In the genomic region with DNA sequence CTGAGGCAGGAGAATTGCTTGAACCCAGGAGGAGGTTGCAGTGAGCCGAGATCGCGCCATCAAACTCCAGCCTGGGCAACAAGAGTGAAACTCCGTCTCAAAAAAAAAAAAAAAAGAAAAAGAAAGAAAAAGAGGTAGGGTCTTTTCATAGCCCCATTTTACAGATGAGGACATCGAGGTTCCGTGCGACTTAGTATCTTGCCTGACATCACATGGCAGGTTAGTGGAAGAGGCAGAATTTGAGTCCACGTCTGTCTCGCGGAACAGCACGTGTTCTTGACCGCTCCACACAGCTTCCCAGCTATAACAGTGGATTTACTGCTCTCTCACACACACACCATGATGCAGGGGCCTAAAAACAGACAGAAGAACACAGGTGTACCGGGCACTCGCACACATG, we compare ENCODE assay signal across 35 cellular contexts. TPM values are rescaled to one million over a fixed set of nuclear protein-coding genes. Genes with fewer than 3 reads are reported as not detected.
"Had no signal": no experiment of that assay in that cellular context is flagged by ENCODE, and none has a peak within 500 bp of the region (broad histone marks: within the 10 kb centered on the region; RNA-seq: fewer than 3 reads in every experiment).

No MANE protein-coding gene starts in this region.

- H3K9ac ChIP-seq: parathyroid adenoma had no signal

- H3K9me3 ChIP-seq: neutrophil, psoas muscle, spleen, suprapubic skin, testis, tibial artery, transverse colon, upper lobe of right lung, uterus had no signal

- H3K27ac Mint-ChIP-seq: naive thymus-derived CD8-positive, alpha-beta T cell; nephron progenitor cell; progenitor cell of endocrine pancreas; stimulated activated memory B cell treated with anti-CD40 and anti-IgM and Interleukin-4, amounts not matched to agents 10 μg/mL and 1 μg/mL and 100 μg/mL, for 72 hours; stimulated activated naive CD8-positive, alpha-beta T cell treated with anti-CD3 and anti-CD28 coated beads, Interleukin-15, amount 100 ng/mL, for 72 hours; type B pancreatic cell had no signal

- H3K4me2 ChIP-seq: smooth muscle cell had no signal

- H3K79me2 ChIP-seq: parathyroid adenoma had no signal

- H3K4me3 Mint-ChIP-seq: naive B cell; naive thymus-derived CD8-positive, alpha-beta T cell; nephron progenitor cell; neural crest cell; stimulated activated memory B cell treated with anti-CD40 and anti-IgM and Interleukin-4, amounts not matched to agents 10 μg/mL and 1 μg/mL and 100 μg/mL, for 72 hours; stimulated activated naive CD8-positive, alpha-beta T cell treated with anti-CD3 and anti-CD28 coated beads, Interleukin-15, amount 100 ng/mL, for 72 hours; type B pancreatic cell had no signal

- ATAC-seq: naive thymus-derived CD8-positive, alpha-beta T cell; psoas muscle; right cardiac atrium; sciatic nerve; stimulated activated naive CD8-positive, alpha-beta T cell treated with anti-CD3 and anti-CD28 coated beads, Interleukin-15, amount 100 ng/mL, for 72 hours; stimulated activated naive CD8-positive, alpha-beta T cell treated with anti-CD3 and anti-CD28 coated beads, Interleukin-15, Interleukin-2, amounts not matched to agents 100 U/mL and 50 U/mL, for 24 hours; upper lobe of right lung had no signal

- H3K27me3 Mint-ChIP-seq: progenitor cell of endocrine pancreas; stimulated activated naive CD8-positive, alpha-beta T cell treated with anti-CD3 and anti-CD28 coated beads, Interleukin-15, amount 100 ng/mL, for 72 hours; type B pancreatic cell had no signal

- H3K4me1 ChIP-seq: parathyroid adenoma, psoas muscle, suprapubic skin, tibial artery, transverse colon, upper lobe of right lung, uterus had no signal

- H2AFZ ChIP-seq: parathyroid adenoma had no signal

- H3K36me3 ChIP-seq: neutrophil, spleen, suprapubic skin, tibial artery, transverse colon, upper lobe of right lung, uterus had no signal

- DNase-seq: naive B cell; naive thymus-derived CD8-positive, alpha-beta T cell; nephron progenitor cell; nucleus accumbens; psoas muscle; right cardiac atrium; spleen; stimulated activated CD4-positive, alpha-beta T cell treated with anti-CD3 and anti-CD28 coated beads, Interleukin-12 subunit alpha, Interleukin-12 subunit beta, amount 100 ng/mL, for 4 hours; stimulated activated CD4-positive, alpha-beta T cell treated with anti-CD3 and anti-CD28 coated beads, Interleukin-1b, Interleukin-23, amount 100 ng/mL, for 48 hours; stimulated activated CD4-positive, alpha-beta T cell treated with anti-CD3 and anti-CD28 coated beads, Interleukin-4, amount 100 ng/mL, for 1 hour; stimulated activated CD4-positive, alpha-beta T cell treated with anti-CD3 and anti-CD28 coated beads, Interleukin-4, amount 100 ng/mL, for 4 hours; stimulated activated CD8-positive, alpha-beta memory T cell treated with anti-CD3 and anti-CD28 coated beads, Interleukin-4, amount 100 ng/mL, for 48 hours; stimulated activated naive CD4-positive, alpha-beta T cell; stimulated activated naive CD8-positive, alpha-beta T cell treated with anti-CD3 and anti-CD28 coated beads, Interleukin-15, amount 100 ng/mL, for 72 hours; stimulated activated naive CD8-positive, alpha-beta T cell treated with anti-CD3 and anti-CD28 coated beads, Interleukin-15, Interleukin-2, amounts not matched to agents 100 U/mL and 50 U/mL, for 24 hours; substantia nigra; testis; tibial artery; transverse colon; upper lobe of right lung; uterus had no signal

- H3K9me3 Mint-ChIP-seq: naive B cell; naive thymus-derived CD8-positive, alpha-beta T cell; nephron progenitor cell; neural crest cell; stimulated activated memory B cell treated with anti-CD40 and anti-IgM and Interleukin-4, amounts not matched to agents 10 μg/mL and 1 μg/mL and 100 μg/mL, for 72 hours; stimulated activated naive CD8-positive, alpha-beta T cell treated with anti-CD3 and anti-CD28 coated beads, Interleukin-15, amount 100 ng/mL, for 72 hours; type B pancreatic cell had no signal

- H3K36me3 Mint-ChIP-seq: naive B cell; naive thymus-derived CD8-positive, alpha-beta T cell; stimulated activated memory B cell treated with anti-CD40 and anti-IgM and Interleukin-4, amounts not matched to agents 10 μg/mL and 1 μg/mL and 100 μg/mL, for 72 hours; type B pancreatic cell had no signal

- H3K27me3 ChIP-seq: suprapubic skin, testis, tibial artery, transverse colon, upper lobe of right lung, uterus had no signal

- H3K27ac ChIP-seq: neutrophil, parathyroid adenoma, psoas muscle, skin epidermis, spleen, suprapubic skin, testis, tibial artery, transverse colon, upper lobe of right lung, uterus had no signal

- H3K4me1 Mint-ChIP-seq: naive B cell; neural crest cell; stimulated activated memory B cell treated with anti-CD40 and anti-IgM and Interleukin-4, amounts not matched to agents 10 μg/mL and 1 μg/mL and 100 μg/mL, for 72 hours; stimulated activated naive CD8-positive, alpha-beta T cell treated with anti-CD3 and anti-CD28 coated beads, Interleukin-15, amount 100 ng/mL, for 72 hours had no signal

- H3K4me3 ChIP-seq: psoas muscle, skin epidermis, smooth muscle cell, spleen, suprapubic skin, testis, tibial artery, transverse colon, upper lobe of right lung, uterus had no signal

RNA-seq across cellular contexts. Expression of a gene that starts 1.1 kb away (rescaled TPM):
- total RNA-seq: osteocyte, renal cortical epithelial cell, smooth muscle cell, urinary bladder had no signal
- polyA plus RNA-seq: right cardiac atrium had no signal

RNA-seq across cellular contexts. Expression of a gene that starts 17.2 kb away (rescaled TPM):
- total RNA-seq: naive thymus-derived CD8-positive, alpha-beta T cell; neural crest cell; omental fat pad; osteocyte; progenitor cell of endocrine pancreas; renal cortical epithelial cell; right cardiac atrium; suprapubic skin; transverse colon; upper lobe of right lung; urinary bladder; uterus had no signal
- polyA plus RNA-seq: naive thymus-derived CD8-positive, alpha-beta T cell; right cardiac atrium; smooth muscle cell; urinary bladder had no signal

RNA-seq across cellular contexts. Expression of a gene that starts 36.6 kb away (rescaled TPM):
- total RNA-seq: naive thymus-derived CD8-positive, alpha-beta T cell; neural crest cell; omental fat pad; osteocyte; progenitor cell of endocrine pancreas; renal cortical epithelial cell; right cardiac atrium; sciatic nerve; smooth muscle cell; spleen; suprapubic skin; transverse colon; upper lobe of right lung; uterus had no signal
- polyA plus RNA-seq: naive thymus-derived CD8-positive, alpha-beta T cell; psoas muscle; right cardiac atrium; smooth muscle cell; urinary bladder had no signal
